Comparison of ENCODE assay signal across 22 cellular contexts in the genomic region with DNA sequence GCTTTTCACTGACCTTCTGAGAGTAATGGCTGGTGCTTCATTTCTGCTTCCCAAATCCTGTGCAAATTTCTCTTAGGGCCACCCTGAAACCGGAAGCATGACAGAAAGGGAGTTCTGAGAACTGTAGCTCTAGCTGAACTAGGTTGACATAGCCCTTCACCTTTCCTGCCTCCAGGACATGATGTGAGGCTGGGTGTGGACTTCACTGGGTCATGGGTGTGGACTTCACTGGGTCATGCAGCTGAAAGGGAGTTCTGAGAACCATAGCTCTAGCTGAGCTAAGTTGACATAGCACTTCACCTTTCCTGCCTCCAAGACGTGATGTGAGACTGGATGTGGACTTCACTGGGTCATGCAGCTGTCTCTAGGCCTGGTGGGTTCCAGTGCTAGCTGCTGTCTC.
"Had no signal": no experiment of that assay in that cellular context is flagged by ENCODE, and none has a peak within 500 bp of the region (broad histone marks: within the 10 kb centered on the region; RNA-seq: fewer than 3 reads in every experiment).

No MANE protein-coding gene starts in this region.

- H3K4me3 ChIP-seq: esophagus muscularis mucosa, left ventricle myocardium inferior, lower lobe of right lung, psoas muscle, spleen, testis, tibial nerve had no signal

- H3K27ac ChIP-seq: esophagus muscularis mucosa, foreskin keratinocyte, left ventricle myocardium inferior, lower lobe of right lung, neutrophil, psoas muscle, spleen, testis, tibial nerve had no signal

- DNase-seq: effector memory CD4-positive, alpha-beta T cell; immature natural killer cell; left cardiac atrium; left ventricle myocardium inferior; lower lobe of right lung; mesenchymal stem cell; naive thymus-derived CD4-positive, alpha-beta T cell; nephron progenitor cell; psoas muscle; spleen; stimulated activated CD4-positive, alpha-beta T cell treated with anti-CD3 and anti-CD28 coated beads, Interleukin-15, amount 100 ng/mL, for 24 hours; stimulated activated CD4-positive, alpha-beta T cell treated with anti-CD3 and anti-CD28 coated beads, Interleukin-2, amount 100 ng/mL, for 24 hours; stimulated activated CD4-positive, alpha-beta T cell treated with anti-CD3 and anti-CD28 coated beads, Interleukin-4, amount 100 ng/mL, for 4 hours; stimulated activated naive B cell treated with anti-CD40 and anti-IgM and Interleukin-4, amounts not matched to agents 10 μg/mL and 1 μg/mL and 100 μg/mL, for 72 hours; stimulated activated naive CD8-positive, alpha-beta T cell treated with anti-CD3 and anti-CD28 coated beads, Interleukin-15, amount 100 ng/mL, for 72 hours; testis had no signal

- ATAC-seq: foreskin keratinocyte; left cardiac atrium; lower lobe of right lung; naive thymus-derived CD4-positive, alpha-beta T cell; psoas muscle; sciatic nerve; stimulated activated naive B cell treated with anti-CD40 and anti-IgM and Interleukin-4, amounts not matched to agents 10 μg/mL and 1 μg/mL and 100 μg/mL, for 72 hours; stimulated activated naive CD8-positive, alpha-beta T cell treated with anti-CD3 and anti-CD28 coated beads, Interleukin-15, amount 100 ng/mL, for 72 hours had no signal

- H3K36me3 ChIP-seq: esophagus muscularis mucosa, left ventricle myocardium inferior, lower lobe of right lung, neutrophil, spleen, tibial nerve had no signal

- FAIRE-seq: endometrium had no signal

- H3K27me3 ChIP-seq: foreskin keratinocyte, testis, tibial nerve had no signal

- H3K9me3 ChIP-seq: esophagus muscularis mucosa, left ventricle myocardium inferior, lower lobe of right lung, neutrophil, psoas muscle, spleen, testis, tibial nerve had no signal

- H3K4me1 ChIP-seq: esophagus muscularis mucosa, foreskin keratinocyte, left ventricle myocardium inferior, lower lobe of right lung, psoas muscle, spleen, testis, tibial nerve had no signal
